Comparison of ENCODE assay signal across 1 cellular context in genomic region chr10:30058570-30059132, GRCh38.
TF ChIP-seq lines count a peak whose summit lies in the region.

No MANE protein-coding gene starts in this region.

TF ChIP-seq in HCT116, 20 proteins besides CTCF, POLR2A, EP300 and RAD21 (continued from another document):
- TF ChIP-seq MAX (IDR thresholded peaks at IDR 0.05) = no peak
- TF ChIP-seq TCF7L2 (IDR thresholded peaks at IDR 0.05; ENCODE audit: borderline replicate concordance, extremely low read depth, insufficient read depth, insufficient read length) = no peak
- no peak for TF ChIP-seq EZH2phosphoT487 (IDR thresholded peaks at IDR 0.05; ENCODE audit: borderline replicate concordance)
